Comparison of ENCODE assay signal across 8 cellular contexts in genomic region chr22:17087176-17088131, GRCh38. TPM values are rescaled to one million over a fixed set of nuclear protein-coding genes. Genes with fewer than 3 reads are reported as not detected.
DNase-seq lines count a peak whose midpoint lies in the region; ATAC-seq and TF ChIP-seq lines count a peak whose summit lies in the region.

No MANE protein-coding gene starts in this region.

- no peaks in the 10 kb centered on the region for H3K9me3 ChIP-seq in neutrophil

- no peaks in the 10 kb centered on the region for H3K27me3 ChIP-seq in neutrophil

- H3K36me3 Mint-ChIP-seq in activated naive CD4-positive, alpha-beta T cell treated with anti-CD3 and anti-CD28 coated beads, Interleukin-2, amount 10 ng/mL, durations not matched to agents 7 days and 5 days = peaks cover 41% of the 10 kb centered on the region

- H3K27ac Mint-ChIP-seq in activated naive CD4-positive, alpha-beta T cell treated with anti-CD3 and anti-CD28 coated beads, Interleukin-2, amount 10 ng/mL, durations not matched to agents 7 days and 5 days = peak overlapping the region; percentile 94

- H3K4me3 ChIP-seq in AG04449 (ENCODE audit: low read depth, low read length) (no peak overlapping the region), NB4 (ENCODE audit: low read depth, low read length) (peak overlapping the region; percentile 92), neutrophil (ENCODE audit: low read depth in 1 of 2, low read length in 1 of 2) (peak overlapping the region; percentile 93 to 99)

- POLR2A ChIA-PET in AG04449 (lab: Yijun Ruan, JAX) = interaction anchor here (1.2 to 1.8 kb wide), 2 partner anchors 72 to 84 kb away, joined by 3 to 5 read pairs; no protein-coding TSS in a partner anchor

- peaks cover 4% of the 10 kb centered on the region for H3K27me3 Mint-ChIP-seq in activated naive CD4-positive, alpha-beta T cell treated with anti-CD3 and anti-CD28 coated beads, Interleukin-2, amount 10 ng/mL, durations not matched to agents 7 days and 5 days

- H3K27ac ChIP-seq in neutrophil = peak overlapping the region; percentile 98

- CTCF ChIA-PET in AG04449 (lab: Yijun Ruan, JAX) = interaction anchor here (1.0 to 2.9 kb wide), 6 partner anchors 10 to 414 kb away, joined by 3 to 17 read pairs (median 4); no protein-coding TSS in a partner anchor
- CTCF ChIA-PET in activated naive CD4-positive, alpha-beta T cell treated with anti-CD3 and anti-CD28 coated beads, Interleukin-2, amount 10 ng/mL, durations not matched to agents 7 days and 5 days (lab: Charles Lee) = interaction anchor here (0.5 to 2.0 kb wide), 4 partner anchors 11 to 84 kb away, joined by 3 to 9 read pairs (median 6); no protein-coding TSS in a partner anchor

- H3K4me1 Mint-ChIP-seq in activated naive CD4-positive, alpha-beta T cell treated with anti-CD3 and anti-CD28 coated beads, Interleukin-2, amount 10 ng/mL, durations not matched to agents 7 days and 5 days = peaks cover 72% of the 10 kb centered on the region

- peaks cover 19% of the 10 kb centered on the region for H3K36me3 ChIP-seq in neutrophil

- peak; percentile 58 for DNase-seq in AG04449 (ENCODE audit: low read depth, low spot score)
- DNase-seq in NB4 (ENCODE audit: low read depth) = peak; percentile 88
- peak; percentile 72 for DNase-seq in activated naive CD4-positive, alpha-beta T cell treated with anti-CD3 and anti-CD28 coated beads, Interleukin-2, amount 10 ng/mL, durations not matched to agents 7 days and 5 days
- no peak for DNase-seq in NCI-H2081 treated with DMSO at 0.1 percent for 48 hours (lab: John Stamatoyannopoulos, UW)
- DNase-seq in cerebellum (ENCODE audit: low spot score) = no peak
- DNase-seq in NCI-H1092 (lab: John Stamatoyannopoulos, UW) = no peak

- TF ChIP-seq POLR2A in NB4 (IDR thresholded peaks at IDR 0.05; ENCODE audit: extremely low read depth, insufficient read length) = no peak

- peak overlapping the region; percentile 94 for H3K4me3 Mint-ChIP-seq in activated naive CD4-positive, alpha-beta T cell treated with anti-CD3 and anti-CD28 coated beads, Interleukin-2, amount 10 ng/mL, durations not matched to agents 7 days and 5 days

- peaks cover 57 to 72% of the 10 kb centered on the region in 2 experiments for H3K4me1 ChIP-seq in neutrophil (ENCODE audit: control insufficient read depth in 1 of 2, insufficient read depth in 1 of 2, low read depth in 1 of 2, low read length in 1 of 2)

- TF ChIP-seq CTCF in AG04449 (IDR thresholded peaks at IDR 0.05; ENCODE audit: insufficient read depth, low read length, missing control alignments) (no peak), NB4 (IDR thresholded peaks at IDR 0.05; ENCODE audit: low read depth, low read length) (no peak), neutrophil (IDR thresholded peaks at IDR 0.05) (no peak)

- peak; percentile 33 for ATAC-seq in GM19025 (IDR thresholded peaks at IDR 0.05; ENCODE audit: low read depth, unreplicated experiment)

- no peaks in the 10 kb centered on the region for H3K9me3 Mint-ChIP-seq in activated naive CD4-positive, alpha-beta T cell treated with anti-CD3 and anti-CD28 coated beads, Interleukin-2, amount 10 ng/mL, durations not matched to agents 7 days and 5 days

RNA-seq across cellular contexts. Expression of gene IL17RA, which starts 2.7 kb away (rescaled TPM):
- 6.6 TPM for total RNA-seq in cerebellum

RNA-seq across cellular contexts. Expression of gene TMEM121B, which starts 33.7 kb away (rescaled TPM):
- 9.0 TPM for total RNA-seq in cerebellum

Comparison
In these comparisons a context has a peak if more than half of its experiments do, and no peak if none do; other contexts are left out.
1. DNase-seq: peak in AG04449 (single experiment), NB4 (single experiment) and activated naive CD4-positive, alpha-beta T cell treated with anti-CD3 and anti-CD28 coated beads, Interleukin-2, amount 10 ng/mL, durations not matched to agents 7 days and 5 days (single experiment); none in NCI-H2081 treated with DMSO at 0.1 percent for 48 hours (single experiment), cerebellum (single experiment) and NCI-H1092 (single experiment).